In the genomic region with DNA sequence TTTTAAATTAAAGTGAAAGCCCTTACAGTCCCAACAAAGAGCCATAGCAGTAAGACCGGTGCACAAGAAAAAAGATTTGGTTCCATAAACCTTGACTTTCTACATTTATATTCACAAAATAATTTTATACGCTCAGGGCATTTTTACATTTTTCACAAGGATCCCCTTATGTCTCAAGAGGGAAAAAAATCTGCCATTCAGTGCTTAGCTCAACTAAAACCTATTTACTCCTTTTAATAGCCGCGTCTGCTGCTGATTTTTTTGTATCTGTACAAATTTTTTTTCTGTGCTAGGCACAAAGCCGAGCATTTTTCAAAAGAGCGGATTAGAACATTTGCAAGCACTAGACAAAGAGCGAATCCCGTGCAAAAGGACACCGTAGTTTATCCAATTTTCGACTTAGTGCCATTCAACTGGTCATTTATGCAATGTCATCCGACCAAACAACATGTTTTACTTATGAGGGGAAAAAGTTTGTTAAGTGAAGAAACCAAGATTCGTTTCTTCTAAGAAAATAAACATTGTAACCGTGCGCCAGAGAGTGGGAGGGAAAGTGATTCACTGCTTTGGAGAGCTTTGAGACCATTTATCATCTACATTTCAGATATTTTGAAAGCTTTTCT, we compare ENCODE assay signal across 31 cellular contexts. TPM values are rescaled to one million over a fixed set of nuclear protein-coding genes. Genes with fewer than 3 reads are reported as not detected.
"Had no signal": no experiment of that assay in that cellular context is flagged by ENCODE, and none has a peak within 500 bp of the region (broad histone marks: within the 10 kb centered on the region; RNA-seq: fewer than 3 reads in every experiment).

No MANE protein-coding gene starts in this region.

- H3K36me3 ChIP-seq: esophagus squamous epithelium, gastroesophageal sphincter, uterus had no signal

- H3K4me3 Mint-ChIP-seq: activated CD4-positive, alpha-beta memory T cell treated with anti-CD3 and anti-CD28 coated beads, Interleukin-2, amount 10 ng/mL, durations not matched to agents 7 days and 5 days; activated CD4-positive, alpha-beta T cell treated with anti-CD3 and anti-CD28 coated beads, Interleukin-2, amount 10 ng/mL, durations not matched to agents 7 days and 5 days; activated naive CD4-positive, alpha-beta T cell treated with anti-CD3 and anti-CD28 coated beads, Interleukin-2, amount 50 U/mL, for 24 hours; activated naive CD8-positive, alpha-beta T cell treated with anti-CD3 and anti-CD28 coated beads, Interleukin-2, amount 50 U/mL, for 24 hours; activated T-cell treated with anti-CD3 and anti-CD28 coated beads, Interleukin-2, amount 50 U/mL, for 24 hours; memory B cell; naive thymus-derived CD8-positive, alpha-beta T cell; T-helper 17 cell; type B pancreatic cell had no signal

- H3K27me3 ChIP-seq: body of pancreas, testis had no signal

- H3K4me3 ChIP-seq: body of pancreas, esophagus squamous epithelium, gastroesophageal sphincter, testis, uterus had no signal

- ATAC-seq: activated naive CD8-positive, alpha-beta T cell treated with anti-CD3 and anti-CD28 coated beads, Interleukin-2, amount 50 U/mL, for 24 hours; body of pancreas; gastroesophageal sphincter; naive thymus-derived CD8-positive, alpha-beta T cell; right cardiac atrium; stimulated activated naive CD8-positive, alpha-beta T cell treated with anti-CD3 and anti-CD28 coated beads, Interleukin-15, Interleukin-2, amounts not matched to agents 100 U/mL and 50 U/mL, for 24 hours; T-helper 17 cell had no signal

- H3K36me3 Mint-ChIP-seq: memory B cell had no signal

- DNase-seq: activated CD4-positive, alpha-beta memory T cell treated with anti-CD3 and anti-CD28 coated beads, Interleukin-2, amount 10 ng/mL, durations not matched to agents 7 days and 5 days; activated CD4-positive, alpha-beta T cell treated with anti-CD3 and anti-CD28 coated beads for 1 hour; activated CD4-positive, alpha-beta T cell treated with anti-CD3 and anti-CD28 coated beads, Interleukin-2, amount 10 ng/mL, durations not matched to agents 7 days and 5 days; activated CD8-positive, alpha-beta memory T cell treated with anti-CD3 and anti-CD28 coated beads, Interleukin-2, amount 50 U/mL, for 48 hours; activated gamma-delta T cell; activated naive CD8-positive, alpha-beta T cell treated with anti-CD3 and anti-CD28 coated beads, Interleukin-2, amount 50 U/mL, for 24 hours; activated T-cell treated with anti-CD3 and anti-CD28 coated beads, Interleukin-2, amount 50 U/mL, for 24 hours; anterior cingulate cortex; body of pancreas; dermis blood vessel endothelial cell; effector CD8-positive, alpha-beta T cell; esophagus squamous epithelium; head of caudate nucleus; hippocampal formation; naive thymus-derived CD8-positive, alpha-beta T cell; right cardiac atrium; stimulated activated CD4-positive, alpha-beta T cell treated with anti-CD3 and anti-CD28 coated beads, Interleukin-2, amount 100 ng/mL, for 48 hours; stimulated activated naive CD8-positive, alpha-beta T cell treated with anti-CD3 and anti-CD28 coated beads, Interleukin-15, Interleukin-2, amounts not matched to agents 100 U/mL and 50 U/mL, for 24 hours; T-helper 17 cell; testis; uterus had no signal

- H3K9me3 Mint-ChIP-seq: activated CD4-positive, alpha-beta T cell treated with anti-CD3 and anti-CD28 coated beads, Interleukin-2, amount 10 ng/mL, durations not matched to agents 7 days and 5 days; activated naive CD8-positive, alpha-beta T cell treated with anti-CD3 and anti-CD28 coated beads, Interleukin-2, amount 50 U/mL, for 24 hours had no signal

- H3K4me1 Mint-ChIP-seq: activated CD4-positive, alpha-beta memory T cell treated with anti-CD3 and anti-CD28 coated beads, Interleukin-2, amount 10 ng/mL, durations not matched to agents 7 days and 5 days; activated naive CD4-positive, alpha-beta T cell treated with anti-CD3 and anti-CD28 coated beads, Interleukin-2, amount 50 U/mL, for 24 hours; activated naive CD8-positive, alpha-beta T cell treated with anti-CD3 and anti-CD28 coated beads, Interleukin-2, amount 50 U/mL, for 24 hours; memory B cell; T-helper 17 cell had no signal

- H3K27ac Mint-ChIP-seq: activated CD4-positive, alpha-beta memory T cell treated with anti-CD3 and anti-CD28 coated beads, Interleukin-2, amount 10 ng/mL, durations not matched to agents 7 days and 5 days; activated CD4-positive, alpha-beta T cell treated with anti-CD3 and anti-CD28 coated beads, Interleukin-2, amount 10 ng/mL, durations not matched to agents 7 days and 5 days; activated naive CD4-positive, alpha-beta T cell treated with anti-CD3 and anti-CD28 coated beads, Interleukin-2, amount 50 U/mL, for 24 hours; activated naive CD8-positive, alpha-beta T cell treated with anti-CD3 and anti-CD28 coated beads, Interleukin-2, amount 50 U/mL, for 24 hours; activated T-cell treated with anti-CD3 and anti-CD28 coated beads, Interleukin-2, amount 50 U/mL, for 24 hours; memory B cell; naive thymus-derived CD8-positive, alpha-beta T cell; T-helper 17 cell; type B pancreatic cell had no signal

- H3K27ac ChIP-seq: body of pancreas, epithelial cell of prostate, esophagus squamous epithelium, gastroesophageal sphincter, testis, uterus had no signal

- H3K4me1 ChIP-seq: body of pancreas, esophagus squamous epithelium, gastroesophageal sphincter, testis, uterus had no signal

- H3K9me3 ChIP-seq: body of pancreas, esophagus squamous epithelium, gastroesophageal sphincter, testis, uterus had no signal

RNA-seq across cellular contexts. Expression of gene TFAP2D, which starts 3.7 kb away (rescaled TPM):
- total RNA-seq: activated CD4-positive, alpha-beta memory T cell treated with anti-CD3 and anti-CD28 coated beads, Interleukin-2, amount 10 ng/mL, durations not matched to agents 7 days and 5 days; activated CD4-positive, alpha-beta T cell treated with anti-CD3 and anti-CD28 coated beads, Interleukin-2, amount 10 ng/mL, durations not matched to agents 7 days and 5 days; body of pancreas; dermis blood vessel endothelial cell; esophagus squamous epithelium; fibroblast of villous mesenchyme; gastroesophageal sphincter; kidney epithelial cell; lower leg skin; naive thymus-derived CD8-positive, alpha-beta T cell; omental fat pad; pulmonary artery endothelial cell; right cardiac atrium; T-helper 17 cell; testis; uterus had no signal
- polyA plus RNA-seq: naive thymus-derived CD8-positive, alpha-beta T cell; right cardiac atrium had no signal
